Comparison of ENCODE assay signal across 11 cellular contexts in the genomic region with DNA sequence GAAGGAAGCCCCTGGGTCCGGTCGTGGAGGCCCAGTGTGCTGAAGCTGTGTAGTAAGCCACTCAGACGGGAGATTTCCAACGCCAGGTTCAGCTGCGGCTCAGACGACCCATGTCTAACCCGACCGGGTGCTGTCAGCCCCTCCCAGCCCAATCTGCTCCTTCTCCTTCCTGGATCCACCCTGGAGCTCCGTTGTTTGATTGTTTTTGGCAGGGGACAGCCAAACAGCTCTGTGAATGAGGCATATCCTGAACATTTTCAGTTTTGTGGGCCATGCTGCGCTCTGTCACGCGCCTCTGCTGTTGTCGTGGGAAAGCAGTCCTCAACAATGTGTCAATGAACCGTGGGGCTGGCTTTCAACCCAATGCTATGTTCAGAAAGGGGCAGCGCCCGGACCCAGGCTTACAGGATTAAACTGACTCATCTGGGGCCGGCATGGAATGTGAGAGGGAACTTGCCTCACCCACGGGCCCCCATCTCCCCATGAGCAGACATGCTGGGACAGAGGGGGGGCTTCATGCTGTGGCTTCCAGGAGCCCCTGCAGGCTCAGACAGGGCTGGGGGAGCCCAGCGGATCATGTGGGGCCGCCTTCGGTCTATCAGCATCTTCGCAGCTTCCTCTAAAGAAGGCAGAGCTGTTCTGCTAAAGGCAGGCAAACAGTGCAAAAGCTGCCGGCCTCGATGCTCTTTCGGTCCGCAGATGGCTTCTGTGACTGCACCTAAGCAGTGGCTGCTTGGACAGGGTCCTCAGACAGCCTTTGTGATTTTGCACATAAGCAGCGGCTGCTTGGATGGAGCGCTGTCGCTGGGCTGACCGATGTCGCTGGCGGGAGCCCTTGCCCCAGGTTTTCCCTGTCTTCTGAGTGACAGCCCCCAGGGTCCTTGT.
DNase-seq lines count a peak whose midpoint lies in the region; ATAC-seq and TF ChIP-seq lines count a peak whose summit lies in the region.
"Had no signal": no experiment of that assay in that cellular context is flagged by ENCODE, and none has a peak within 500 bp of the region (broad histone marks: within the 10 kb centered on the region; RNA-seq: fewer than 3 reads in every experiment).

No MANE protein-coding gene starts in this region.

- H3K36me3 ChIP-seq in brain microvascular endothelial cell (replicated peaks): no peaks in the 10 kb centered on the region

- H2BK20ac ChIP-seq in H9 (ENCODE audit: low read depth, low read length, poor library complexity, severe bottlenecking): no peak overlapping the region

- H3K9ac ChIP-seq in H9 (ENCODE audit: extremely low read depth, insufficient read length, low read length): no peak overlapping the region

- no peak overlapping the region for H3K23ac ChIP-seq in H9 (ENCODE audit: insufficient read length, low read depth, low read length)

- H3K14ac ChIP-seq in H9 (ENCODE audit: insufficient read depth, low read length): peak overlapping the region; percentile 18; the same call in 1 of the 2 replicates

- no peak overlapping the region for H2BK120ac ChIP-seq in H9 (ENCODE audit: low read depth, low read length, poor library complexity, severe bottlenecking)

- H3K79me1 ChIP-seq in H9 (ENCODE audit: insufficient read depth, low read depth, low read length, poor library complexity, severe bottlenecking): no peaks in the 10 kb centered on the region

- H3K4me2 ChIP-seq in H9 (ENCODE audit: insufficient read depth, insufficient read length, low read length): no peak overlapping the region

- no peak overlapping the region for H3K27ac Mint-ChIP-seq in H9
- H3K27ac Mint-ChIP-seq: activated CD8-positive, alpha-beta memory T cell treated with anti-CD3 and anti-CD28 coated beads, Interleukin-2, amount 10 ng/mL, durations not matched to agents 7 days and 5 days had no signal

- H3K4ac ChIP-seq in H9 (ENCODE audit: low read depth, low read length): no peak overlapping the region

- no peak overlapping the region for H3T11ph ChIP-seq in H9 (ENCODE audit: low read length)

- no peak overlapping the region for H2AK5ac ChIP-seq in H9 (ENCODE audit: insufficient read length, low read length)

- H4K91ac ChIP-seq in H9 (ENCODE audit: insufficient read length, low read depth, low read length): no peak overlapping the region

- H3K9me3 ChIP-seq in H9 (ENCODE audit: control insufficient read depth, low read depth, low read length): no peaks in the 10 kb centered on the region

- H3K4me1 ChIP-seq in H9 (ENCODE audit: insufficient read depth, low read length): no peaks in the 10 kb centered on the region

- no peak overlapping the region for H3K56ac ChIP-seq in H9 (ENCODE audit: insufficient read length, low read depth, low read length)

- no peak overlapping the region for H3K18ac ChIP-seq in H9 (ENCODE audit: insufficient read length, low read depth, low read length)

- ATAC-seq in GM19324 (IDR thresholded peaks at IDR 0.05; ENCODE audit: low FRiP score, unreplicated experiment) (no peak), HG03354 (IDR thresholded peaks at IDR 0.05; ENCODE audit: poor library complexity, severe bottlenecking, unreplicated experiment) (no peak)
- ATAC-seq: activated CD8-positive, alpha-beta memory T cell treated with anti-CD3 and anti-CD28 coated beads, Interleukin-2, amount 10 ng/mL, durations not matched to agents 7 days and 5 days; stimulated activated naive CD8-positive, alpha-beta T cell treated with anti-CD3 and anti-CD28 coated beads, Interleukin-15, amount 100 ng/mL, for 72 hours had no signal

- H3K27me3 Mint-ChIP-seq in H9 (ENCODE audit: low read depth): peaks cover 9% of the 10 kb centered on the region

- TF ChIP-seq CTCF in H9 (conservative IDR thresholded peaks at IDR 0.05): no peak
- TF ChIP-seq CTCF in brain microvascular endothelial cell (IDR thresholded peaks at IDR 0.05; ENCODE audit: low read depth, low read length, missing control alignments): no peak
- no peak for TF ChIP-seq CTCF in GM10248 (IDR thresholded peaks at IDR 0.05; ENCODE audit: control extremely low read depth, extremely low read depth, low read depth, missing control alignments)

- no peaks in the 10 kb centered on the region for H3K9me3 Mint-ChIP-seq in H9
- H3K9me3 Mint-ChIP-seq: stimulated activated naive CD8-positive, alpha-beta T cell treated with anti-CD3 and anti-CD28 coated beads, Interleukin-15, amount 100 ng/mL, for 72 hours had no signal

- H4K20me1 ChIP-seq in H9 (ENCODE audit: control insufficient read depth, insufficient read depth, insufficient read length): no peaks in the 10 kb centered on the region

- H3K4me3 Mint-ChIP-seq in H9: no peak overlapping the region
- H3K4me3 Mint-ChIP-seq: activated CD8-positive, alpha-beta memory T cell treated with anti-CD3 and anti-CD28 coated beads, Interleukin-2, amount 10 ng/mL, durations not matched to agents 7 days and 5 days; stimulated activated naive CD8-positive, alpha-beta T cell treated with anti-CD3 and anti-CD28 coated beads, Interleukin-15, amount 100 ng/mL, for 72 hours had no signal

- POLR2A ChIA-PET in GM10248 (lab: Yijun Ruan, JAX): no interaction called here

- no peaks in the 10 kb centered on the region; a peak in 1 of 7 replicates for H3K36me3 Mint-ChIP-seq in H9 (ENCODE audit: insufficient read depth in 1 of 3, low read depth in 3 of 3)
- H3K36me3 Mint-ChIP-seq: activated CD8-positive, alpha-beta memory T cell treated with anti-CD3 and anti-CD28 coated beads, Interleukin-2, amount 10 ng/mL, durations not matched to agents 7 days and 5 days had no signal

- no peak overlapping the region for H4K5ac ChIP-seq in H9 (ENCODE audit: insufficient read length, low read depth, low read length)

- peaks cover 5 to 6% of the 10 kb centered on the region in 2 experiments; a peak in 2 of 4 replicates for H3K4me1 Mint-ChIP-seq in H9
- H3K4me1 Mint-ChIP-seq: activated CD8-positive, alpha-beta memory T cell treated with anti-CD3 and anti-CD28 coated beads, Interleukin-2, amount 10 ng/mL, durations not matched to agents 7 days and 5 days; stimulated activated naive CD8-positive, alpha-beta T cell treated with anti-CD3 and anti-CD28 coated beads, Interleukin-15, amount 100 ng/mL, for 72 hours had no signal

- in situ Hi-C loops in brain microvascular endothelial cell (cut with HindIII; ENCODE audit: low pct_ligation_motif_present, low sequenced_read_pairs): no loop called here

- no peaks in the 10 kb centered on the region for H3K79me2 ChIP-seq in H9 (ENCODE audit: insufficient read depth, low read length)

- WGBS in H9 (ENCODE audit: extremely low coverage, insufficient read length, low lambda C conversion rate): no CpG with 5 or more reads among the region's 32 CpGs

- H4K8ac ChIP-seq in H9 (replicated peaks; ENCODE audit: insufficient read length, low read depth, low read length): no peak overlapping the region

- H3K23me2 ChIP-seq in H9 (ENCODE audit: insufficient read length, low read depth, low read length, poor library complexity, severe bottlenecking): no peaks in the 10 kb centered on the region

- H3K27me3 ChIP-seq in H9 (ENCODE audit: insufficient read depth, low read length) (no peaks in the 10 kb centered on the region), brain microvascular endothelial cell (replicated peaks) (no peaks in the 10 kb centered on the region)

- CTCF ChIA-PET in GM10248 (lab: Yijun Ruan, JAX): no interaction called here

- DNase-seq in H9 (no peak), brain microvascular endothelial cell (peak; percentile 68), iris pigment epithelial cell (ENCODE audit: low read depth) (peak; percentile 57), GOT3 (lab: John Stamatoyannopoulos, UW) (no peak), GM10248 (ENCODE audit: extremely low spot score) (no peak)
- DNase-seq: activated CD8-positive, alpha-beta memory T cell treated with anti-CD3 and anti-CD28 coated beads, Interleukin-2, amount 10 ng/mL, durations not matched to agents 7 days and 5 days; NCI-H345; stimulated activated naive CD8-positive, alpha-beta T cell treated with anti-CD3 and anti-CD28 coated beads, Interleukin-15, amount 100 ng/mL, for 72 hours had no signal

- no peak overlapping the region for H2BK15ac ChIP-seq in H9 (ENCODE audit: low read depth, low read length)

- H3K4me3 ChIP-seq in brain microvascular endothelial cell (ENCODE audit: low read depth, low read length) (no peak overlapping the region), skin epidermis (no peak overlapping the region)

- H3K27ac ChIP-seq in H9 (ENCODE audit: insufficient read length, low read depth, low read length): no peak overlapping the region
- peak overlapping the region; percentile 43 for H3K27ac ChIP-seq in brain microvascular endothelial cell
- H3K27ac ChIP-seq in skin epidermis: peak overlapping the region in 15 of 21 experiments; percentile 0 to 79 (median 53)

- no peak overlapping the region for H2BK5ac ChIP-seq in H9 (ENCODE audit: insufficient read length, low read length)

- no peak overlapping the region for H2AFZ ChIP-seq in H9 (ENCODE audit: low read length)

- H2BK12ac ChIP-seq in H9 (ENCODE audit: insufficient read length, low read depth, low read length): no peak overlapping the region

Comparison
In these comparisons a context has a peak if more than half of its experiments do, and no peak if none do; other contexts are left out.
1. DNase-seq: peak in brain microvascular endothelial cell (single experiment) and iris pigment epithelial cell (single experiment); none in H9 (single experiment), GOT3 (single experiment) and GM10248 (single experiment).